In the genomic region with DNA sequence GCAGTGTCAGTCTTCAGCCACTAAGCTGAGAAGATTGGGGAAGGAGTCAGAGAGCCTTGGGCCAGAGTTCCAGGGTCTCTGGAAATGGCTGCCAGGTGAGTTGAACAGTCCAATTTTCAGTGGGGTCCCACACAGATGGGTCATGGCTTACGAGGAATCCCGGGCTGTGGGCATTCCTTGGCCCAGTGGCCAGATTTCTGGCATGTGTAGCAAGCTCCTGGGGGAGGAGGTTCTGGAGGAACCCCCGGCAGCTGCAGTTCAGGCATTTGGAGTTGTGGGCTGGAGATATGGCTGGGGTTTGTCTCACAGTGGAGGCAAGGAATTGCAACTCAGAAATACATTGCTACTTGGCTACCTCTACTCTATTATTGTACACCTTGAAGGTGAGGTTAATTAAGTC, we compare ENCODE assay signal across 1 cellular context. TPM values are rescaled to one million over a fixed set of nuclear protein-coding genes. Genes with fewer than 3 reads are reported as not detected.
"Had no signal": no experiment of that assay in that cellular context is flagged by ENCODE, and none has a peak within 500 bp of the region (broad histone marks: within the 10 kb centered on the region; RNA-seq: fewer than 3 reads in every experiment).

No MANE protein-coding gene starts in this region.

RNA-seq across cellular contexts. Expression of gene FAR2, which starts 10.8 kb away (rescaled TPM):
- total RNA-seq: HepG2 had no signal
- polyA plus RNA-seq: HepG2 had no signal
